In the genomic region with DNA sequence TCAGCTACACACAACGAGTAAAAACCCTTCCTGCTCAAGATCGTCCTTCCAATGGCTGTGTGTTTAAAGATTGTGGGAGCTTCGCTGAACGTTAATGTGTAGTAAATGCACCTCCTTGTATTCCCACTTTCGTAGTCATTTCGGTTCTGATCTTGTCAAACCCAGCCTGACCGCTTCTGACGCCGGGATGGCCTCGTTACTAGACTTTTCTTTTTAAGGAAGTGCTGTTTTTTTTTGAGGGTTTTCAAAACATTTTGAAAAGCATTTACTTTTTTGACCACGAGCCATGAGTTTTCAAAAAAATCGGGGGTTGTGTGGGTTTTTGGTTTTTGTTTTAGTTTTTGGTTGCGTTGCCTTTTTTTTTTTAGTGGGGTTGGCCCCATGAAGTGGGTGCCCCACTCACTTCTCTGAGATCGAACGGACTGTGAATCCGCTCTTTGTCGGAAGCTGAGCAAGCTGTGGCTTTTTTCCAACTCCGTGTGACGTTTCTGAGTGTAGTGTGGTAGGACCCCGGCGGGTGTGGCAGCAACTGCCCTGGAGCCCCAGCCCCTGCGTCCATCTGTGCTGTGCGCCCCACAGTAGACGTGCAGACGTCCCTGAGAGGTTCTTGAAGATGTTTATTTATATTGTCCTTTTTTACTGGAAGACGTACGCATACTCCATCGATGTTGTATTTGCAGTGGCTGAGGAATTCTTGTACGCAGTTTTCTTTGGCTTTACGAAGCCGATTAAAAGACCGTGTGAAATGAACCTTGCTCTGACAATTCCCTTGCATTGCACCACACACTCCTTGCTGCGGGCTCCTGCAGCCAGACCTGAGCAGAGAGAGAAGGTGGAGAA, we compare ENCODE assay signal across 1 cellular context.
TF ChIP-seq lines count a peak whose summit lies in the region.

No MANE protein-coding gene starts in this region.

TF ChIP-seq in K562, 482 proteins besides CTCF, POLR2A, EP300 and RAD21:
- TF ChIP-seq MLLT1 (IDR thresholded peaks at IDR 0.05) (peak in 1 of 2 experiments; percentile 47; a peak in 2 of 4 replicates), ZMIZ1 (IDR thresholded peaks at IDR 0.05; ENCODE audit: low read depth in 2 of 2, low read length in 2 of 2) (0 out of 4 replicates have a peak, but pooled peaks of 1 of the 2 experiments have one; percentile 16), TBL1XR1 (IDR thresholded peaks at IDR 0.05; ENCODE audit: low read length in 2 of 2) (peak; percentile 28 to 49; a peak in 1 of 4 replicates), JUNB (CRISPR knock-in tag; conservative IDR thresholded peaks at IDR 0.05) (0 out of 2 replicates have a peak, but pooled peaks have one; percentile 3), NR2C2 (CRISPR knock-in tag; IDR thresholded peaks at IDR 0.05) (no peak), NR2C2 (tag; IDR thresholded peaks at IDR 0.05) (peak; percentile 8; the same call in 1 of the 2 replicates), PML (IDR thresholded peaks at IDR 0.05; ENCODE audit: low read length) (no peak), ZFP36 (IDR thresholded peaks at IDR 0.05; ENCODE audit: low read depth, low read length, partially characterized antibody) (no peak), ELF1 (tag; IDR thresholded peaks at IDR 0.05) (no peak), YBX1 (IDR thresholded peaks at IDR 0.05) (no peak), UBTF (IDR thresholded peaks at IDR 0.05; ENCODE audit: borderline replicate concordance in 1 of 2, low read depth in 2 of 2, low read length in 2 of 2) (0 out of 4 replicates have a peak, but pooled peaks have one; percentile 5 to 48), TCF7 (IDR thresholded peaks at IDR 0.05; ENCODE audit: borderline replicate concordance) (no peak), DNMT1 (IDR thresholded peaks at IDR 0.05) (no peak), AFF1 (IDR thresholded peaks at IDR 0.05; ENCODE audit: low read depth in 1 of 2, partially characterized antibody in 2 of 2) (peak in 1 of 2 experiments; percentile 21), TAF15 (IDR thresholded peaks at IDR 0.05; ENCODE audit: low read depth, low read length) (no peak), ZNF3 (CRISPR knock-in tag; IDR thresholded peaks at IDR 0.05) (no peak), HDAC1 (IDR thresholded peaks at IDR 0.05) (0 out of 4 replicates have a peak, but pooled peaks of 1 of the 2 experiments have one; percentile 29), SREBF1 (IDR thresholded peaks at IDR 0.05; ENCODE audit: borderline replicate concordance, low read depth, low read length) (no peak), SPI1 (IDR thresholded peaks at IDR 0.05; ENCODE audit: borderline replicate concordance, low read depth, low read length) (peak; percentile 88), KAT7 (CRISPR knock-in tag; IDR thresholded peaks at IDR 0.05; ENCODE audit: borderline replicate concordance) (no peak; the same call in 1 of the 2 replicates), ZBTB7A (IDR thresholded peaks at IDR 0.05; ENCODE audit: borderline replicate concordance, control insufficient read depth, low read depth, low read length) (no peak), THRAP3 (IDR thresholded peaks at IDR 0.05; ENCODE audit: borderline replicate concordance) (0 out of 2 replicates have a peak, but pooled peaks have one; percentile 57), PHF8 (IDR thresholded peaks at IDR 0.05; ENCODE audit: borderline replicate concordance, low read length) (no peak; the same call in 1 of the 2 replicates), FOSL1 (tag; conservative IDR thresholded peaks at IDR 0.05) (peak; percentile 7; the same call in 1 of the 2 replicates), ZNF134 (CRISPR knock-in tag; conservative IDR thresholded peaks at IDR 0.05) (no peak), ZNF583 (CRISPR knock-in tag; IDR thresholded peaks at IDR 0.05) (no peak), ASH1L (IDR thresholded peaks at IDR 0.05; ENCODE audit: borderline replicate concordance, low read depth, partially characterized antibody) (peak; percentile 39), RBM39 (optimal IDR thresholded peaks at IDR 0.05; ENCODE audit: low read depth, low read length) (no peak), FOXK1 (CRISPR knock-in tag; IDR thresholded peaks at IDR 0.05; ENCODE audit: borderline replicate concordance) (0 out of 2 replicates have a peak, but pooled peaks have one; percentile 7), KDM2B (CRISPR knock-in tag; IDR thresholded peaks at IDR 0.05) (no peak), JUND (IDR thresholded peaks at IDR 0.05; ENCODE audit: borderline replicate concordance, low read depth, low read length) (no peak), JUND (tag; IDR thresholded peaks at IDR 0.05; ENCODE audit: borderline replicate concordance, low read depth, low read length) (0 out of 3 replicates have a peak, but pooled peaks have one; percentile 14)
- TF ChIP-seq, protein P1, sequence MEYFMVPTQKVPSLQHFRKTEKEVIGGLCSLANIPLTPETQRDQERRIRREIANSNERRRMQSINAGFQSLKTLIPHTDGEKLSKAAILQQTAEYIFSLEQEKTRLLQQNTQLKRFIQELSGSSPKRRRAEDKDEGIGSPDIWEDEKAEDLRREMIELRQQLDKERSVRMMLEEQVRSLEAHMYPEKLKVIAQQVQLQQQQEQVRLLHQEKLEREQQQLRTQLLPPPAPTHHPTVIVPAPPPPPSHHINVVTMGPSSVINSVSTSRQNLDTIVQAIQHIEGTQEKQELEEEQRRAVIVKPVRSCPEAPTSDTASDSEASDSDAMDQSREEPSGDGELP (CRISPR knock-in tag; IDR thresholded peaks at IDR 0.05; ENCODE audit: borderline replicate concordance), result peak; percentile 33; the same call in 1 of the 2 replicates
- TF ChIP-seq, protein P2, sequence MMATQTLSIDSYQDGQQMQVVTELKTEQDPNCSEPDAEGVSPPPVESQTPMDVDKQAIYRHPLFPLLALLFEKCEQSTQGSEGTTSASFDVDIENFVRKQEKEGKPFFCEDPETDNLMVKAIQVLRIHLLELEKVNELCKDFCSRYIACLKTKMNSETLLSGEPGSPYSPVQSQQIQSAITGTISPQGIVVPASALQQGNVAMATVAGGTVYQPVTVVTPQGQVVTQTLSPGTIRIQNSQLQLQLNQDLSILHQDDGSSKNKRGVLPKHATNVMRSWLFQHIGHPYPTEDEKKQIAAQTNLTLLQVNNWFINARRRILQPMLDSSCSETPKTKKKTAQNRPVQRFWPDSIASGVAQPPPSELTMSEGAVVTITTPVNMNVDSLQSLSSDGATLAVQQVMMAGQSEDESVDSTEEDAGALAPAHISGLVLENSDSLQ (IDR thresholded peaks at IDR 0.05), result no peak
- TF ChIP-seq, protein P3, sequence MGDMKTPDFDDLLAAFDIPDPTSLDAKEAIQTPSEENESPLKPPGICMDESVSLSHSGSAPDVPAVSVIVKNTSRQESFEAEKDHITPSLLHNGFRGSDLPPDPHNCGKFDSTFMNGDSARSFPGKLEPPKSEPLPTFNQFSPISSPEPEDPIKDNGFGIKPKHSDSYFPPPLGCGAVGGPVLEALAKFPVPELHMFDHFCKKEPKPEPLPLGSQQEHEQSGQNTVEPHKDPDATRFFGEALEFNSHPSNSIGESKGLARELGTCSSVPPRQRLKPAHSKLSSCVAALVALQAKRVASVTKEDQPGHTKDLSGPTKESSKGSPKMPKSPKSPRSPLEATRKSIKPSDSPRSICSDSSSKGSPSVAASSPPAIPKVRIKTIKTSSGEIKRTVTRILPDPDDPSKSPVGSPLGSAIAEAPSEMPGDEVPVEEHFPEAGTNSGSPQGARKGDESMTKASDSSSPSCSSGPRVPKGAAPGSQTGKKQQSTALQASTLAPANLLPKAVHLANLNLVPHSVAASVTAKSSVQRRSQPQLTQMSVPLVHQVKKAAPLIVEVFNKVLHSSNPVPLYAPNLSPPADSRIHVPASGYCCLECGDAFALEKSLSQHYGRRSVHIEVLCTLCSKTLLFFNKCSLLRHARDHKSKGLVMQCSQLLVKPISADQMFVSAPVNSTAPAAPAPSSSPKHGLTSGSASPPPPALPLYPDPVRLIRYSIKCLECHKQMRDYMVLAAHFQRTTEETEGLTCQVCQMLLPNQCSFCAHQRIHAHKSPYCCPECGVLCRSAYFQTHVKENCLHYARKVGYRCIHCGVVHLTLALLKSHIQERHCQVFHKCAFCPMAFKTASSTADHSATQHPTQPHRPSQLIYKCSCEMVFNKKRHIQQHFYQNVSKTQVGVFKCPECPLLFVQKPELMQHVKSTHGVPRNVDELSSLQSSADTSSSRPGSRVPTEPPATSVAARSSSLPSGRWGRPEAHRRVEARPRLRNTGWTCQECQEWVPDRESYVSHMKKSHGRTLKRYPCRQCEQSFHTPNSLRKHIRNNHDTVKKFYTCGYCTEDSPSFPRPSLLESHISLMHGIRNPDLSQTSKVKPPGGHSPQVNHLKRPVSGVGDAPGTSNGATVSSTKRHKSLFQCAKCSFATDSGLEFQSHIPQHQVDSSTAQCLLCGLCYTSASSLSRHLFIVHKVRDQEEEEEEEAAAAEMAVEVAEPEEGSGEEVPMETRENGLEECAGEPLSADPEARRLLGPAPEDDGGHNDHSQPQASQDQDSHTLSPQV (IDR thresholded peaks at IDR 0.05), result 0 out of 2 replicates have a peak, but pooled peaks have one; percentile 17
